Comparison of ENCODE assay signal across 9 cellular contexts in genomic region chr5:10489810-10490426, GRCh38. TPM values are rescaled to one million over a fixed set of nuclear protein-coding genes. Genes with fewer than 3 reads are reported as not detected.
DNase-seq lines count a peak whose midpoint lies in the region; ATAC-seq, FAIRE-seq and TF ChIP-seq lines count a peak whose summit lies in the region.
"Had no signal": no experiment of that assay in that cellular context is flagged by ENCODE, and none has a peak within 500 bp of the region (broad histone marks: within the 10 kb centered on the region; RNA-seq: fewer than 3 reads in every experiment).

No MANE protein-coding gene starts in this region.

- H2AK5ac ChIP-seq in IMR-90 (ENCODE audit: low read depth, low read length): peak overlapping the region; percentile 23; the same call in 1 of the 2 replicates

- H3K9me3 ChIP-seq in IMR-90 (ENCODE audit: control insufficient read depth, insufficient read depth, low read length): peaks cover 5% of the 10 kb centered on the region; the same call in 1 of the 2 replicates

- no peaks in the 10 kb centered on the region for H3K27me3 Mint-ChIP-seq in central memory CD8-positive, alpha-beta T cell

- H3K36me3 Mint-ChIP-seq in central memory CD8-positive, alpha-beta T cell (ENCODE audit: insufficient read depth): peaks cover 2% of the 10 kb centered on the region

- no peak for TF ChIP-seq CTCF in IMR-90 (conservative IDR thresholded peaks at IDR 0.05; ENCODE audit: low read depth, low read length)

- CTCF ChIA-PET in IMR-90 (lab: Yijun Ruan, JAX): interaction anchor here (0.9 kb wide), 1 partner anchor 138 kb away, joined by 3 read pairs; no protein-coding TSS in a partner anchor

- H3K9ac ChIP-seq in IMR-90 (ENCODE audit: low read depth, low read length): no peak overlapping the region

- H3K4me3 ChIP-seq in IMR-90 (ENCODE audit: insufficient read depth, low read depth, low read length): no peak overlapping the region

- POLR2A ChIA-PET in IMR-90 (lab: Charles Lee; ENCODE audit: unreplicated experiment): no interaction called here

- H2BK5ac ChIP-seq in IMR-90 (ENCODE audit: low read depth, low read length, poor library complexity, severe bottlenecking): no peak overlapping the region

- H2BK15ac ChIP-seq in IMR-90 (ENCODE audit: low read depth, low read length): no peak overlapping the region

- in situ Hi-C loops in IMR-90 (cut with MboI; ENCODE audit: low sequenced_read_pairs): no loop called here

- dilution Hi-C loops in IMR-90 (cut with HindIII; ENCODE audit: low sequenced_read_pairs, unreplicated experiment): no loop called here

- H3K79me1 ChIP-seq in IMR-90 (ENCODE audit: low read depth in 1 of 2, low read length in 2 of 2): no peaks in the 10 kb centered on the region

- no peak overlapping the region for H3K18ac ChIP-seq in IMR-90 (ENCODE audit: low read depth, low read length)

- peak; percentile 43 for DNase-seq in GM12892 (ENCODE audit: insufficient read length)
- DNase-seq in IMR-90: peak; percentile 31
- no peak for DNase-seq in central memory CD8-positive, alpha-beta T cell (ENCODE audit: low spot score in 2 of 2)
- DNase-seq in HTR-8/SVneo (ENCODE audit: insufficient read length, low spot score): no peak
- no peak for DNase-seq in central memory CD4-positive, alpha-beta T cell
- no peak for DNase-seq in NCI-H226
- no peak for DNase-seq in AG08396 (ENCODE audit: low spot score)

- H3K14ac ChIP-seq in IMR-90 (replicated peaks; ENCODE audit: low read depth, low read length): 0 out of 2 replicates have a peak overlapping the region, but pooled peaks have one; percentile 63

- H3K27ac Mint-ChIP-seq in central memory CD8-positive, alpha-beta T cell (ENCODE audit: low read depth): peak overlapping the region; percentile 69

- H4K20me1 ChIP-seq in IMR-90 (ENCODE audit: insufficient read depth, low read length): no peaks in the 10 kb centered on the region

- H3K4ac ChIP-seq in IMR-90 (ENCODE audit: low read depth, low read length): peak overlapping the region; percentile 67; the same call in 1 of the 2 replicates

- ATAC-seq in GM21423 (IDR thresholded peaks at IDR 0.05; ENCODE audit: unreplicated experiment) (peak; percentile 88), IMR-90 (ENCODE audit: low read depth) (no peak)
- peak; percentile 83 for ATAC-seq in central memory CD8-positive, alpha-beta T cell (replicated peaks; ENCODE audit: extremely low read depth, poor library complexity, severe bottlenecking)

- no peak for TF ChIP-seq RAD21 in IMR-90 (IDR thresholded peaks at IDR 0.05; ENCODE audit: low read length)

- 20% methylated on average over 1 of the region's 8 CpGs; no CpG with 5 or more reads in 1 of the 2 experiments for WGBS in IMR-90 (ENCODE audit: extremely low coverage in 2 of 2, insufficient read length in 1 of 2), 2 experiments

- H4K5ac ChIP-seq in IMR-90 (ENCODE audit: low read depth, low read length): peak overlapping the region; percentile 4; the same call in 1 of the 2 replicates

- H3K9me3 Mint-ChIP-seq in central memory CD8-positive, alpha-beta T cell: no peaks in the 10 kb centered on the region

- H2BK20ac ChIP-seq in IMR-90 (ENCODE audit: low read depth, low read length): 0 out of 2 replicates have a peak overlapping the region, but pooled peaks have one; percentile 4

- peak overlapping the region in 1 of 2 experiments; percentile 58; a peak in 1 of 4 replicates for H4K8ac ChIP-seq in IMR-90 (ENCODE audit: low read depth in 2 of 2, low read length in 2 of 2)

- FAIRE-seq in GM12892 (lab: Jason Lieb, UNC): peak; percentile 9
- no peak for FAIRE-seq in HTR-8/SVneo (lab: Jason Lieb, UNC)

- 0 out of 2 replicates have a peak, but pooled peaks cover 2% of the 10 kb centered on the region for H3K27me3 ChIP-seq in IMR-90 (ENCODE audit: control insufficient read depth, insufficient read depth, low read length)

- intact Hi-C loops in IMR-90 (cut with micrococcal nuclease): no loop called here

- peak overlapping the region; percentile 82 for H2AK9ac ChIP-seq in IMR-90 (replicated peaks; ENCODE audit: low read depth, low read length, poor library complexity)

- H3K23ac ChIP-seq in IMR-90 (ENCODE audit: low read depth, low read length): no peak overlapping the region

- peak overlapping the region; percentile 36 for H3K4me3 Mint-ChIP-seq in central memory CD8-positive, alpha-beta T cell
- H3K4me3 Mint-ChIP-seq: dendritic cell treated with granulocyte-macrophage colony-stimulating factor and Interleukin-4, amounts not matched to agents 40 ng/mL and 50 ng/mL, for 4 days had no signal

- TF ChIP-seq POLR2A in GM12892 (IDR thresholded peaks at IDR 0.05; ENCODE audit: low read depth, low read length) (no peak), IMR-90 (IDR thresholded peaks at IDR 0.05; ENCODE audit: low read depth, low read length) (no peak)

- peak overlapping the region; percentile 45; the same call in 1 of the 2 replicates for H2BK120ac ChIP-seq in IMR-90 (ENCODE audit: low read depth, low read length)

- no peak overlapping the region for H3K4me2 ChIP-seq in IMR-90 (ENCODE audit: low read depth, low read length)

- BruUV-seq in IMR-90 (replicated peaks; lab: Mats Ljungman, UMichigan): no TSS peak

- peak overlapping the region; percentile 71 for H2AFZ ChIP-seq in IMR-90 (replicated peaks; ENCODE audit: low read length, poor library complexity)

- H3K4me1 ChIP-seq in IMR-90 (ENCODE audit: control insufficient read depth, insufficient read depth, low read length): peaks cover 14% of the 10 kb centered on the region

- H3K4me1 Mint-ChIP-seq in central memory CD8-positive, alpha-beta T cell: peaks cover 21% of the 10 kb centered on the region

- H4K91ac ChIP-seq in IMR-90 (ENCODE audit: insufficient read depth, low read depth, low read length): no peak overlapping the region

- H3K36me3 ChIP-seq in IMR-90 (ENCODE audit: control insufficient read depth, insufficient read depth, low read length): no peaks in the 10 kb centered on the region

- no peak overlapping the region for H3K27ac ChIP-seq in IMR-90 (ENCODE audit: insufficient read depth, low read length)

- H3K9me1 ChIP-seq in IMR-90 (ENCODE audit: insufficient read depth, low read length): peaks cover 8% of the 10 kb centered on the region

- no peak overlapping the region for H3K56ac ChIP-seq in IMR-90 (ENCODE audit: extremely low read depth, insufficient read depth, low read length)

TF ChIP-seq in IMR-90, 13 proteins besides CTCF, POLR2A, EP300 and RAD21:
- TF ChIP-seq MAFK (IDR thresholded peaks at IDR 0.05; ENCODE audit: low read depth, low read length): no peak
- no peak for TF ChIP-seq FOS (IDR thresholded peaks at IDR 0.05; ENCODE audit: low read depth, low read length)
- no peak for TF ChIP-seq RFX5 (IDR thresholded peaks at IDR 0.05; ENCODE audit: low read depth, low read length)
- TF ChIP-seq USF2 (IDR thresholded peaks at IDR 0.05; ENCODE audit: low read depth, low read length): no peak
- TF ChIP-seq MXI1 (IDR thresholded peaks at IDR 0.05; ENCODE audit: borderline replicate concordance, low read depth, low read length): no peak
- no peak for TF ChIP-seq CHD1 (IDR thresholded peaks at IDR 0.05; ENCODE audit: low read depth, low read length)
- no peak for TF ChIP-seq RCOR1 (IDR thresholded peaks at IDR 0.05; ENCODE audit: insufficient replicate concordance, low read length)
- TF ChIP-seq NFE2L2 (IDR thresholded peaks at IDR 0.05; ENCODE audit: low read depth, low read length): no peak
- no peak for TF ChIP-seq SMC3 (IDR thresholded peaks at IDR 0.05; ENCODE audit: low read depth, low read length)

RNA-seq across cellular contexts. Expression of gene ROPN1L, which starts 48.2 kb away (rescaled TPM):
- 0.21 TPM for polyA plus RNA-seq in GM12892 (2012; ENCODE audit: missing spikeins)
- 0.28 and 0.36 TPM in 2 replicates for total RNA-seq in IMR-90 (2012; rRNA removed)
- 0.34 and 0.50 TPM in 2 replicates for polyA plus RNA-seq in IMR-90 (2012; rRNA removed)
- polyA plus RNA-seq in IMR-90 (2012; cell fraction: cytosol; rRNA removed): 0.60 and 0.67 TPM in 2 replicates
- polyA plus RNA-seq in IMR-90 (2012; cell fraction: nucleus; rRNA removed; ENCODE audit: low replicate concordance): 0.73 and 1.1 TPM in 2 replicates

Comparison
In these comparisons a context has a peak if more than half of its experiments do, and no peak if none do; other contexts are left out.
1. DNase-seq: peak in GM12892 (single experiment) and IMR-90 (single experiment); none in central memory CD8-positive, alpha-beta T cell (0 of 2), HTR-8/SVneo (single experiment), central memory CD4-positive, alpha-beta T cell (single experiment), NCI-H226 (single experiment) and AG08396 (single experiment).